In the genomic region with DNA sequence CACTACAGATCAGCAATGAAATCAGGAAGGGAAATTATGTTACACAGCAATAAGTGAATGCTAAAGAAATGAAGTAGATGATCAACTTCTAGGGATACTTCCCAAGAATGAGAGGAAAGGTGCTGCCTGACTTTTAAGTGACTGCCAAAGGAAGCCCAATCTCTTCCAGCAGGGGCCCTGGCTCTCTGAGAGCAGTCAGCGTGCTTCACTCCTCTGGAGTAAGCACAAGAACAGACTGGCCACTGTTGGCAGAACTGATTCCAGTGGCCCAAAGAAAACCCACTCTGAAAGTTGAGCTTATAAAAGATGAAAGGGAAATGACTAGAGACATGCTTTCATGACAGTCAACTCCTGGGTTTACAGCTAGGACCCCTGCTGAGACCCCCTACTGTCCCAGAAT, we compare ENCODE assay signal across 23 cellular contexts. TPM values are rescaled to one million over a fixed set of nuclear protein-coding genes. Genes with fewer than 3 reads are reported as not detected.
A peak's percentile ranks its signal among the peaks of the same experiment; 100 is the strongest.
DNase-seq lines count a peak whose midpoint lies in the region; ATAC-seq and TF ChIP-seq lines count a peak whose summit lies in the region.
"Had no signal": no experiment of that assay in that cellular context is flagged by ENCODE, and none has a peak within 500 bp of the region (broad histone marks: within the 10 kb centered on the region; RNA-seq: fewer than 3 reads in every experiment).

No MANE protein-coding gene starts in this region.

- POLR2A ChIA-PET in A673 (lab: Charles Lee; ENCODE audit: low non-redundant PET): no interaction called here

- intact Hi-C loops in A673 (cut with micrococcal nuclease; ENCODE audit: unreplicated experiment): no loop called here
- intact Hi-C loops in left cardiac atrium (cut with DNase I): no loop called here

- in situ Hi-C loops in G401 (cut with HindIII; ENCODE audit: low sequenced_read_pairs): no loop called here

- peak; percentile 19 for DNase-seq in A673 (ENCODE audit: low spot score)
- peak; percentile 69 for DNase-seq in G401 (ENCODE audit: low spot score)
- DNase-seq in choroid plexus epithelial cell (ENCODE audit: low read depth): no peak
- no peak for DNase-seq in nephron progenitor cell
- no peak for DNase-seq in left cardiac atrium
- DNase-seq in GF-D8 (lab: John Stamatoyannopoulos, UW): no peak
- no peak for DNase-seq in stimulated activated naive CD4-positive, alpha-beta T cell (lab: John Stamatoyannopoulos, UW)
- DNase-seq: Caco-2; CD4-positive, alpha-beta T cell; DND-41; KG1; NCI-H1092 treated with DMSO at 0.1 percent for 48 hours; NCI-H146; NCI-H2029; NCI-H345; NCI-H524; NCI-H82; SIG-M5; SK-N-SH had no signal

- no peaks in the 10 kb centered on the region for H3K27me3 Mint-ChIP-seq in nephron progenitor cell (ENCODE audit: low read depth, poor library complexity)
- H3K27me3 Mint-ChIP-seq: CD4-positive, alpha-beta T cell had no signal

- no peaks in the 10 kb centered on the region for H3K9me3 ChIP-seq in A673 (ENCODE audit: low read depth, low read length, poor library complexity, severe bottlenecking)
- H3K9me3 ChIP-seq: A549, BLaER1, Caco-2, SK-N-SH had no signal

- TF ChIP-seq CTCF in A673 (conservative IDR thresholded peaks at IDR 0.05; ENCODE audit: low read depth, low read length) (no peak), choroid plexus epithelial cell (conservative IDR thresholded peaks at IDR 0.05; ENCODE audit: low read depth, low read length) (peak; percentile 18), nephron progenitor cell (IDR thresholded peaks at IDR 0.05) (no peak)

- BruUV-seq in A673 (replicated peaks; lab: Mats Ljungman, UMichigan): no TSS peak

- peaks cover 77% of the 10 kb centered on the region for H3K36me3 Mint-ChIP-seq in nephron progenitor cell (ENCODE audit: low read depth)

- no peak overlapping the region for H3K4me3 ChIP-seq in A673 (ENCODE audit: low read depth, low read length, poor library complexity, severe bottlenecking)
- no peak overlapping the region for H3K4me3 ChIP-seq in choroid plexus epithelial cell (ENCODE audit: low read depth, low read length)
- H3K4me3 ChIP-seq: A549, BLaER1 had no signal

- CTCF ChIA-PET in A673 (lab: Charles Lee): no interaction called here

- H3K27ac ChIP-seq in A673 (ENCODE audit: low read depth, low read length, poor library complexity, severe bottlenecking): no peak overlapping the region
- H3K27ac ChIP-seq: A549, BLaER1, HL-60 had no signal

- peaks cover 32% of the 10 kb centered on the region for H3K36me3 ChIP-seq in A673 (ENCODE audit: insufficient read depth, low read length, poor library complexity, severe bottlenecking)

- H3K9me3 Mint-ChIP-seq in nephron progenitor cell: no peaks in the 10 kb centered on the region
- H3K9me3 Mint-ChIP-seq: CD4-positive, alpha-beta T cell had no signal

- no peak overlapping the region for H3K4me3 Mint-ChIP-seq in nephron progenitor cell
- H3K4me3 Mint-ChIP-seq: CD4-positive, alpha-beta T cell had no signal

- no peaks in the 10 kb centered on the region for H3K27me3 ChIP-seq in A673 (replicated peaks; ENCODE audit: insufficient read depth, low read depth, low read length, poor library complexity)
- H3K27me3 ChIP-seq: BLaER1 had no signal

- H3K4me1 ChIP-seq in A673 (ENCODE audit: insufficient read depth, low read length, poor library complexity, severe bottlenecking): peaks cover 8% of the 10 kb centered on the region

- ATAC-seq in left cardiac atrium: no peak
- ATAC-seq: A549, Panc1 had no signal

- peaks cover 32% of the 10 kb centered on the region for H3K4me1 Mint-ChIP-seq in nephron progenitor cell

- peak overlapping the region; percentile 53 for H3K27ac Mint-ChIP-seq in nephron progenitor cell
- H3K27ac Mint-ChIP-seq: CD4-positive, alpha-beta T cell had no signal

RNA-seq across cellular contexts. Expression of a gene that starts 41.8 kb away (rescaled TPM):
- total RNA-seq in A673 (2021): 31.6 and 35.8 TPM in 2 replicates
- total RNA-seq in G401 (2014; rRNA removed; shearing (Covaris generic)): 12.7 and 23.8 TPM in 2 replicates
- 10 to 100 TPM; 19.6 to 24.9 TPM for total RNA-seq in left cardiac atrium

Comparison
In these comparisons a context has a peak if more than half of its experiments do, and no peak if none do; other contexts are left out.
1. DNase-seq: peak in A673 (single experiment) and G401 (single experiment); none in choroid plexus epithelial cell (single experiment), nephron progenitor cell (single experiment), left cardiac atrium (single experiment), GF-D8 (single experiment) and stimulated activated naive CD4-positive, alpha-beta T cell (0 of 6).